18 cellular contexts compared by ENCODE assay signal in the genomic region with DNA sequence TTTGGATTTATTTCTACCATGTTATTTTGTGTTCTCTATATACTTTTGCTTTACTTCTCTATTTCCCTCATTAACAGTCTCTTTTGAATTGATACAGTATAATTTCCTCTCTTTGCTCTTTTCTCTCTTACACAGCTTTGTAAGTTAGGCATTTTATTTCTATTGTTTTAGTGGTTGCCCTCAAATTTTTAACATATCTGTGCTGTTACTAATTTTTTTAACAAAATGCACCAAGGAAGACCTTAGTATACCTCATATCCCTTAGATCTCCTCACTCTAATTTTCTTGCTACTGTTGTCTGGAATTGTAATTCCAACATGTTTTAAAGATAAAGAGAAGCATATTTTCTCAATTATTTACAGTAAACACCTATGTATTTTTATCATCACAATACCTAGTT.
"Had no signal": no experiment of that assay in that cellular context is flagged by ENCODE, and none has a peak within 500 bp of the region (broad histone marks: within the 10 kb centered on the region; RNA-seq: fewer than 3 reads in every experiment).

No MANE protein-coding gene starts in this region.

- H3K27ac ChIP-seq: dorsolateral prefrontal cortex, heart left ventricle, right atrium auricular region, sigmoid colon had no signal

- FAIRE-seq: frontal cortex, small intestine had no signal

- ATAC-seq: heart left ventricle, left colon, left ventricle myocardium superior had no signal

- H3K9me3 ChIP-seq: right atrium auricular region, sigmoid colon had no signal

- H3K36me3 ChIP-seq: heart left ventricle, right atrium auricular region, sigmoid colon had no signal

- DNase-seq: cortex of kidney; dorsolateral prefrontal cortex; effector CD8-positive, alpha-beta T cell; heart left ventricle; hippocampal formation; left colon; left ventricle myocardium superior; mesenchymal stem cell; midbrain; nephron progenitor cell; sigmoid colon; small intestine; stimulated activated CD4-positive, alpha-beta T cell treated with anti-CD3 and anti-CD28 coated beads, Interleukin-12 subunit alpha, Interleukin-12 subunit beta, amount 100 ng/mL, for 4 hours; stimulated activated naive CD4-positive, alpha-beta T cell treated with Interleukin-2 at 50 U/mL for 16 hours; trophoblast cell had no signal

- H3K27me3 ChIP-seq: right atrium auricular region, sigmoid colon had no signal

- H3K4me1 ChIP-seq: heart left ventricle, right atrium auricular region, sigmoid colon had no signal

- H3K4me3 ChIP-seq: dorsolateral prefrontal cortex, heart left ventricle, lung, right atrium auricular region, sigmoid colon had no signal
